8 cellular contexts compared by ENCODE assay signal in the genomic region with DNA sequence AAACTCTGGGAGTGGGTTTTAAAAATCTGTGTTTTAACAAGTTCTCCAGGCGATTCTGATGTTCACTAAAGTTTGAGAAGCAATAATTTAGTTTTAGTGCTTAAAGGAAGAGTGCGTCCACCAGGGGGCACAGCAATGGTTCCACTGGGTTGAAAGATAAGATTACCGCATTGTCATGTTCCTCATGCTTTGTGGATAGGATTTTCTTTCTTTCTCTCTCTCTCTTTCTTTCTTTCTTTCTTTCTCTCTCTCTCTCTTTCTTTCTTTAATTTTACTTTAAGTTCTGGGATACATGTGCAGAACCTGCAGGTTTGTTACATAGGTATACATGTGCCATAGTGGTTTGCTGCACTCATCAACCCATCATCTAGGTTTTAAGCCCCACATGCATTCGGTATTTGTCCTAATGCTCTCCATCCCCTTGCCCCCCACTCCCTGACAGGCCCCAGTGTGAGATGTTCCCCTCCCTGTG. TPM values are rescaled to one million over a fixed set of nuclear protein-coding genes. Genes with fewer than 3 reads are reported as not detected.
DNase-seq lines count a peak whose midpoint lies in the region; ATAC-seq, FAIRE-seq and TF ChIP-seq lines count a peak whose summit lies in the region.
"Not testable (repeated sequence)": the region's sequence is repeated elsewhere in the genome, so short reads cannot be mapped to it uniquely, and the experiment has no call there.

No MANE protein-coding gene starts in this region.

- not testable (repeated sequence) for H3K79me2 ChIP-seq in K562 (ENCODE audit: control insufficient read depth, insufficient read depth, low read length)

- DNase-seq in NCI-H446 (lab: John Stamatoyannopoulos, UW) (peak; percentile 62 to 79), WERI-Rb-1 (peak; percentile 53), K562 (ENCODE audit: extremely low read depth in 1 of 4, low spot score in 3 of 4) (peak; percentile 56 to 82 (median 66)), hepatic stellate cell (ENCODE audit: low spot score) (peak; percentile 24), sciatic nerve (ENCODE audit: low spot score) (peak; percentile 93), aorta (peak; percentile 87 to 91)

- in situ Hi-C loops in K562 (cut with MboI): not testable (repeated sequence)

- peak; percentile 83 for FAIRE-seq in K562 (lab: Jason Lieb, UNC)

- peak; percentile 93 to 96 for TF ChIP-seq RAD21 in K562 (CRISPR knock-in tag; conservative IDR thresholded peaks at IDR 0.05 in 1 of 2, IDR thresholded peaks at IDR 0.05 in 1 of 2)

- not testable (repeated sequence) for H3K27me3 ChIP-seq in WERI-Rb-1 (ENCODE audit: insufficient read depth, low read depth, severe bottlenecking); K562 (ENCODE audit: control insufficient read depth in 2 of 2, insufficient read depth in 2 of 2, low read length in 2 of 2); aorta (ENCODE audit: control insufficient read depth in 1 of 2, insufficient read depth in 2 of 2, low read length in 1 of 2)

- BruUV-seq in K562 (replicated peaks; lab: Mats Ljungman, UMichigan): not testable (repeated sequence)

- not testable (repeated sequence) for H3K4me1 ChIP-seq in K562 (replicated peaks in 1 of 2; ENCODE audit: control insufficient read depth in 2 of 2, insufficient read depth in 2 of 2, low read length in 2 of 2); aorta (ENCODE audit: control insufficient read depth in 1 of 2, insufficient read depth in 2 of 2, low read length in 2 of 2)

- not testable (repeated sequence) for H2AFZ ChIP-seq in K562 (ENCODE audit: low read depth, low read length)

- TF ChIP-seq EP300 in K562 (IDR thresholded peaks at IDR 0.05; ENCODE audit: low read length): not testable (repeated sequence)

- not testable (repeated sequence) for H3K4me3 ChIP-seq in GM12875 (ENCODE audit: low read depth, low read length); WERI-Rb-1 (ENCODE audit: low read depth, low read length); K562; aorta (ENCODE audit: low read length in 2 of 2)

- not testable (repeated sequence) for H3K9me3 ChIP-seq in WERI-Rb-1 (ENCODE audit: severe bottlenecking); K562 (replicated peaks; ENCODE audit: control insufficient read depth, insufficient read depth, low read depth, low read length); aorta (ENCODE audit: control insufficient read depth, low read length)

- POLR2A ChIA-PET in K562 (lab: Yijun Ruan, JAX): not testable (repeated sequence)

- TF ChIP-seq CTCF in GM12875 (IDR thresholded peaks at IDR 0.05; ENCODE audit: borderline replicate concordance, insufficient read depth, low read depth, low read length) (peak; percentile 60; the same call in 1 of the 2 replicates), WERI-Rb-1 (IDR thresholded peaks at IDR 0.05; ENCODE audit: low read depth, low read length) (peak; percentile 70), K562 (IDR thresholded peaks at IDR 0.05 in 2 of 3, conservative IDR thresholded peaks at IDR 0.05 in 1 of 3; ENCODE audit: insufficient read depth in 2 of 3, low read depth in 1 of 3, low read length in 3 of 3) (peak; percentile 72 to 84 (median 73))

- H3K27ac ChIP-seq in WERI-Rb-1; K562 (ENCODE audit: extremely low read depth, low read depth, low read length); aorta (ENCODE audit: low read depth in 1 of 2, low read length in 2 of 2): not testable (repeated sequence)

- not testable (repeated sequence) for H4K20me1 ChIP-seq in K562 (replicated peaks; ENCODE audit: control insufficient read depth, insufficient read depth, low read length)

- H3K9me1 ChIP-seq in K562 (ENCODE audit: control insufficient read depth, insufficient read depth, low read length): not testable (repeated sequence)

- not testable (repeated sequence) for H3K9ac ChIP-seq in K562 (ENCODE audit: insufficient read depth in 1 of 2, low read depth in 2 of 2, low read length in 2 of 2)

- not testable (repeated sequence) for TF ChIP-seq POLR2A in K562 (conservative IDR thresholded peaks at IDR 0.05)

- CTCF ChIA-PET in K562 (lab: Yijun Ruan, JAX; ENCODE audit: low intra/inter-chr PET ratio): interaction anchor here (1.2 to 2.8 kb wide), 3 partner anchors 104 to 177 kb away, joined by 4 to 42 read pairs (median 5); no protein-coding TSS in a partner anchor

- peak; percentile 68 for ATAC-seq in HG03139 (IDR thresholded peaks at IDR 0.05; ENCODE audit: unreplicated experiment)
- ATAC-seq in K562: peak; percentile 86
- ATAC-seq in sciatic nerve: peak; percentile 80
- peak; percentile 84 for ATAC-seq in aorta (ENCODE audit: low FRiP score)

- H3K36me3 ChIP-seq in WERI-Rb-1; K562 (ENCODE audit: control insufficient read depth, insufficient read depth, low read length); aorta (ENCODE audit: control insufficient read depth in 1 of 2, insufficient read depth in 2 of 2, low read length in 1 of 2): not testable (repeated sequence)

- intact Hi-C loops in K562 (cut with micrococcal nuclease): loop anchor here (1.0 kb wide), 2 partner anchors 106 to 176 kb away; no protein-coding TSS in a partner anchor
- intact Hi-C loops in sciatic nerve (cut with DNase I): not testable (repeated sequence)
- intact Hi-C loops in aorta (cut with DNase I): loop anchor here in 1 of 2 donors (2.0 kb wide), 2 partner anchors 105 to 177 kb away; no protein-coding TSS in a partner anchor

- not testable (repeated sequence) for H3K4me2 ChIP-seq in K562 (ENCODE audit: insufficient read depth, low read length)

- 8% methylated on average over 4 of the region's 4 CpGs for WGBS in K562 (ENCODE audit: insufficient coverage, low coverage, missing lambda C conversion rate)
- WGBS in aorta, 2 donors: 23 to 27% methylated on average over 4 of the region's 4 CpGs

TF ChIP-seq in K562, 482 proteins besides CTCF, POLR2A, EP300 and RAD21 (continues in another document):
- TF ChIP-seq, protein P1, sequence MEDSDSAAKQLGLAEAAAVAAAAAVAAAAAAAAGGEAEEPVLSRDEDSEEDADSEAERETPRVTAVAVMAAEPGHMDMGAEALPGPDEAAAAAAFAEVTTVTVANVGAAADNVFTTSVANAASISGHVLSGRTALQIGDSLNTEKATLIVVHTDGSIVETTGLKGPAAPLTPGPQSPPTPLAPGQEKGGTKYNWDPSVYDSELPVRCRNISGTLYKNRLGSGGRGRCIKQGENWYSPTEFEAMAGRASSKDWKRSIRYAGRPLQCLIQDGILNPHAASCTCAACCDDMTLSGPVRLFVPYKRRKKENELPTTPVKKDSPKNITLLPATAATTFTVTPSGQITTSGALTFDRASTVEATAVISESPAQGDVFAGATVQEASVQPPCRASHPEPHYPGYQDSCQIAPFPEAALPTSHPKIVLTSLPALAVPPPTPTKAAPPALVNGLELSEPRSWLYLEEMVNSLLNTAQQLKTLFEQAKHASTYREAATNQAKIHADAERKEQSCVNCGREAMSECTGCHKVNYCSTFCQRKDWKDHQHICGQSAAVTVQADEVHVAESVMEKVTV (CRISPR knock-in tag; IDR thresholded peaks at IDR 0.05): peak; percentile 68; the same call in 1 of the 2 replicates
- TF ChIP-seq DPF2 (IDR thresholded peaks at IDR 0.05) (peak; percentile 64), RBM39 (optimal IDR thresholded peaks at IDR 0.05; ENCODE audit: low read depth, low read length) (peak; percentile 88), HDAC2 (IDR thresholded peaks at IDR 0.05) (0 out of 2 replicates have a peak, but pooled peaks have one; percentile 19)

RNA-seq across cellular contexts. Expression of a gene that starts 33.0 kb away (rescaled TPM):
- not detected in 2 replicates for total RNA-seq in K562 (2011; cell fraction: chromatin; rRNA removed; ENCODE audit: low replicate concordance)
- 0.53 TPM in 1 of 2 replicates, not detected in the other for total RNA-seq in K562 (2011; cell fraction: nucleolus; rRNA removed)
- total RNA-seq in K562 (2011; cell fraction: nucleoplasm; rRNA removed): not detected in 2 replicates
- total RNA-seq in K562 (2014; rRNA removed) (0.33 TPM in 1 of 2 replicates, not detected in the other), K562 (2014; rRNA removed; fragmentation: Illumina TruSeq; extraction: Trizol) (0.33 and 0.35 TPM in 2 replicates), K562 (2015; rRNA removed; fragmentation: Illumina TruSeq; extraction: Trizol) (1.3 and 1.4 TPM in 2 replicates), K562 (2021) (0.13 and 0.36 TPM in 2 replicates), sciatic nerve (36.5 TPM), aorta (10 to 100 TPM; 16.5 to 53.3 TPM)
- polyA plus RNA-seq in K562 (2011; rRNA removed) (0.05 and 0.07 TPM in 2 replicates), K562 (2014; fragmentation: Illumina TruSeq; extraction: Trizol) (0.39 and 0.43 TPM in 2 replicates), K562 (2014; fragmentation: Nextera tagmentation; extraction: Ambion mirVana) (under 1 TPM; 0.21 TPM), K562 (2014; rRNA removed) (0.19 and 0.52 TPM in 2 replicates), aorta (1 to 10 TPM; 2.7 to 8.0 TPM)
- polyA plus RNA-seq in K562 (2011; cell fraction: cytosol; rRNA removed): not detected in 2 replicates
- not detected in 2 replicates for polyA plus RNA-seq in K562 (2011; cell fraction: nucleus; rRNA removed)
- 1.7 and 3.8 TPM in 2 replicates for polyA plus RNA-seq in K562 (2012)
- not detected in 2 replicates for polyA minus RNA-seq in K562 (2011; rRNA and poly(A)+ RNA removed)
- not detected in 2 replicates for polyA minus RNA-seq in K562 (2011; cell fraction: cytosol; rRNA and poly(A)+ RNA removed)
- polyA minus RNA-seq in K562 (2011; cell fraction: nucleus; rRNA and poly(A)+ RNA removed): not detected in 2 replicates

RNA-seq across cellular contexts. Expression of a gene that starts 42.0 kb away (rescaled TPM):
- total RNA-seq in K562 (2011; cell fraction: chromatin; rRNA removed; ENCODE audit: low replicate concordance): not detected in 2 replicates
- not detected in 2 replicates for total RNA-seq in K562 (2011; cell fraction: nucleolus; rRNA removed)
- not detected in 2 replicates for total RNA-seq in K562 (2011; cell fraction: nucleoplasm; rRNA removed)
- total RNA-seq in K562 (2014; rRNA removed) (not detected in 2 replicates), K562 (2014; rRNA removed; fragmentation: Illumina TruSeq; extraction: Trizol) (not detected in 2 replicates), K562 (2015; rRNA removed; fragmentation: Illumina TruSeq; extraction: Trizol) (not detected in 2 replicates), K562 (2021) (not detected in 2 replicates), sciatic nerve (not detected), aorta (not detected)
- polyA plus RNA-seq in K562 (2011; rRNA removed) (not detected in 2 replicates), K562 (2014; fragmentation: Illumina TruSeq; extraction: Trizol) (not detected in 2 replicates), K562 (2014; fragmentation: Nextera tagmentation; extraction: Ambion mirVana) (not detected), K562 (2014; rRNA removed) (not detected in 2 replicates), aorta (not detected)
- polyA plus RNA-seq in K562 (2011; cell fraction: cytosol; rRNA removed): not detected in 2 replicates
- polyA plus RNA-seq in K562 (2011; cell fraction: nucleus; rRNA removed): not detected in 2 replicates
- polyA plus RNA-seq in K562 (2012): not detected in 2 replicates
- polyA minus RNA-seq in K562 (2011; rRNA and poly(A)+ RNA removed): not detected in 2 replicates
- not detected in 2 replicates for polyA minus RNA-seq in K562 (2011; cell fraction: cytosol; rRNA and poly(A)+ RNA removed)
- not detected in 2 replicates for polyA minus RNA-seq in K562 (2011; cell fraction: nucleus; rRNA and poly(A)+ RNA removed)

Comparison
In these comparisons a context has a peak if more than half of its experiments do, and no peak if none do; other contexts are left out.
1. DNase-seq: peak in every context shown above with its lines; median percentile 93 in sciatic nerve; 89 in aorta; 70 in NCI-H446; 66 in K562; 53 in WERI-Rb-1; 24 in hepatic stellate cell.
2. RNA of a gene that starts 33.0 kb away (total RNA-seq): 16.5 to 53.3 TPM in aorta and 36.5 TPM in sciatic nerve (single experiment); 0.13 to 1.4 TPM in K562; every median in the first group is over 4 times any median in the second.
3. Peak in every context shown above with its lines, with median percentiles within 50 percentile points of each other: CTCF ChIP-seq and ATAC-seq.